Comparison of ENCODE assay signal across 9 cellular contexts in the genomic region with DNA sequence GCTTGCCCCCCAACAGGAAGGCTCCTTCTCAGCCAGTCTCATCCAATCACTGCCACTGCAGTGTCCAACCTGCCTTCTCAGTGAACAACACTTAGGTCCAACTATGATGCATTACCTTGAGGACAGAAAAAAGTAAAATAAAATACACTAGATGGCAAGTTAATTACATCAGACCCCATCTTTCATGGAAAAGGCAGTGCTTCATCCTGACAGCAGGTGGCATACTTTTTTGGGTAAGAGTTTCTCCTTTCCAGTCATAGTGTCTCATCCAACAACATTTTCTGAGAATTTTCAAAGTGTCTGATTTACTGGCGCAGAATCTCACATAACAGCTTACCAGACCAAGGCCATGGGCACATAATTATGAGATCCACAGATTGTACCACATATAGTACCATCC.
DNase-seq lines count a peak whose midpoint lies in the region; ATAC-seq, FAIRE-seq and TF ChIP-seq lines count a peak whose summit lies in the region.
"Had no signal": no experiment of that assay in that cellular context is flagged by ENCODE, and none has a peak within 500 bp of the region (broad histone marks: within the 10 kb centered on the region; RNA-seq: fewer than 3 reads in every experiment).

No MANE protein-coding gene starts in this region.

- no peaks in the 10 kb centered on the region for H3K79me2 ChIP-seq in MM.1S (ENCODE audit: low read length)

- CTCF ChIA-PET in GM10248 (lab: Yijun Ruan, JAX) = interaction anchor here (1.0 to 1.7 kb wide), 2 partner anchors 10 to 598 kb away, joined by 3 to 9 read pairs; no protein-coding TSS in a partner anchor

- H3K4me2 ChIP-seq in MM.1S (ENCODE audit: low read depth, low read length) = no peak overlapping the region

- H3K4me3 ChIP-seq in MM.1S (ENCODE audit: low read length) (no peak overlapping the region), bronchial epithelial cell (ENCODE audit: low read depth, low read length) (no peak overlapping the region), prostate gland (no peak overlapping the region)

- H3K27ac Mint-ChIP-seq in nephron progenitor cell = no peak overlapping the region

- no peak overlapping the region for H3K9ac ChIP-seq in MM.1S (ENCODE audit: low read length)

- POLR2A ChIA-PET in GM10248 (lab: Yijun Ruan, JAX) = no interaction called here

- H3F3A ChIP-seq in MM.1S (ENCODE audit: insufficient read depth, low read length) = no peaks in the 10 kb centered on the region

- no peak overlapping the region for H2AFZ ChIP-seq in MM.1S (ENCODE audit: low read length)

- no peak for FAIRE-seq in bronchial epithelial cell (lab: Jason Lieb, UNC)

- TF ChIP-seq CTCF in GM10248 (IDR thresholded peaks at IDR 0.05; ENCODE audit: control extremely low read depth, extremely low read depth, low read depth, missing control alignments) (peak; percentile 19), MM.1S (IDR thresholded peaks at IDR 0.05; ENCODE audit: low read length) (peak; percentile 58), bronchial epithelial cell (IDR thresholded peaks at IDR 0.05; ENCODE audit: insufficient read depth, low read length, severe bottlenecking) (peak; percentile 64), nephron progenitor cell (IDR thresholded peaks at IDR 0.05) (peak; percentile 47), prostate gland (IDR thresholded peaks at IDR 0.05) (no peak)

- H3K9me2 ChIP-seq in MM.1S (replicated peaks; ENCODE audit: insufficient read depth, low read length) = no peaks in the 10 kb centered on the region

- no peaks in the 10 kb centered on the region for H3K27me3 Mint-ChIP-seq in nephron progenitor cell (ENCODE audit: low read depth, poor library complexity)

- no peaks in the 10 kb centered on the region for H3K36me3 ChIP-seq in MM.1S (replicated peaks; ENCODE audit: insufficient read depth, low read length)
- no peaks in the 10 kb centered on the region for H3K36me3 ChIP-seq in bronchial epithelial cell (ENCODE audit: control insufficient read depth, insufficient read depth, low read length)
- H3K36me3 ChIP-seq in prostate gland = no peaks in the 10 kb centered on the region

- H3K9me3 ChIP-seq in MM.1S (replicated peaks; ENCODE audit: insufficient read depth, low read length) (no peaks in the 10 kb centered on the region), prostate gland (no peaks in the 10 kb centered on the region)

- 90% methylated on average over 1 of the region's 1 CpG for WGBS in prostate gland

- no peak overlapping the region for H3K4me3 Mint-ChIP-seq in nephron progenitor cell

- DNase-seq in GM10248 (ENCODE audit: extremely low spot score) = no peak
- DNase-seq in MM.1S = peak; percentile 31
- peak; percentile 38 for DNase-seq in bronchial epithelial cell (ENCODE audit: low read depth)
- DNase-seq in nephron progenitor cell = no peak
- DNase-seq in dermis blood vessel endothelial cell = no peak
- DNase-seq in prostate gland (ENCODE audit: low spot score) = no peak
- DNase-seq: activated gamma-delta T cell treated with Interleukin-2 at 50 U/mL for 16 hours had no signal

- H3K4me1 ChIP-seq in MM.1S (ENCODE audit: low read length) (no peaks in the 10 kb centered on the region), prostate gland (replicated peaks) (no peaks in the 10 kb centered on the region)

- H3K27me3 ChIP-seq in MM.1S (replicated peaks; ENCODE audit: insufficient read depth, low read length) = no peaks in the 10 kb centered on the region
- no peaks in the 10 kb centered on the region for H3K27me3 ChIP-seq in bronchial epithelial cell (ENCODE audit: control insufficient read depth, insufficient read depth, low read length)
- no peaks in the 10 kb centered on the region for H3K27me3 ChIP-seq in prostate gland (replicated peaks; ENCODE audit: insufficient read depth)

- no peak for TF ChIP-seq POLR2A in prostate gland (IDR thresholded peaks at IDR 0.05)

- no peaks in the 10 kb centered on the region for H3K36me3 Mint-ChIP-seq in nephron progenitor cell (ENCODE audit: low read depth)

- no peaks in the 10 kb centered on the region for H4K20me1 ChIP-seq in MM.1S (ENCODE audit: insufficient read depth, low read length)

- H3K4me1 Mint-ChIP-seq in nephron progenitor cell = no peaks in the 10 kb centered on the region

- ATAC-seq in GM21717 (IDR thresholded peaks at IDR 0.05; ENCODE audit: unreplicated experiment) = no peak
- no peak for ATAC-seq in HG02885 (IDR thresholded peaks at IDR 0.05; ENCODE audit: poor library complexity, unreplicated experiment)

- no peak overlapping the region for H3K27ac ChIP-seq in MM.1S (ENCODE audit: low read length)
- H3K27ac ChIP-seq in prostate gland = no peak overlapping the region

- intact Hi-C loops in prostate gland (cut with DNase I) = no loop called here

- no peaks in the 10 kb centered on the region for H3K9me3 Mint-ChIP-seq in nephron progenitor cell

Comparison
In these comparisons a context has a peak if more than half of its experiments do, and no peak if none do; other contexts are left out.
1. DNase-seq: peak in MM.1S (single experiment) and bronchial epithelial cell (single experiment); none in GM10248 (single experiment), nephron progenitor cell (single experiment), dermis blood vessel endothelial cell (single experiment) and prostate gland (single experiment).
2. CTCF ChIP-seq: peak in GM10248 (single experiment), MM.1S (single experiment), bronchial epithelial cell (single experiment) and nephron progenitor cell (single experiment); none in prostate gland (0 of 4).